26 cellular contexts compared by ENCODE assay signal in genomic region chr11:122354029-122354697, GRCh38.
DNase-seq lines count a peak whose midpoint lies in the region; ATAC-seq, FAIRE-seq and TF ChIP-seq lines count a peak whose summit lies in the region.
"Had no signal": no experiment of that assay in that cellular context is flagged by ENCODE, and none has a peak within 500 bp of the region (broad histone marks: within the 10 kb centered on the region; RNA-seq: fewer than 3 reads in every experiment).

No MANE protein-coding gene starts in this region.

- H3K27ac ChIP-seq in liver (ENCODE audit: low read depth in 1 of 2, low read length in 2 of 2): no peak overlapping the region
- no peak overlapping the region for H3K27ac ChIP-seq in HepG2 (ENCODE audit: extremely low read length, insufficient read depth, low read length)
- H3K27ac ChIP-seq in lower lobe of right lung: peak overlapping the region; percentile 12
- peak overlapping the region in 1 of 2 donors; percentile 57 for H3K27ac ChIP-seq in aorta (ENCODE audit: low read depth in 1 of 2, low read length in 2 of 2)
- H3K27ac ChIP-seq: A549, C4-2B, cardiac muscle cell, stomach had no signal

- POLR2A ChIA-PET in HepG2 (lab: Yijun Ruan, JAX): no interaction called here

- H3K79me2 ChIP-seq in HepG2 (ENCODE audit: insufficient read depth, low read length): no peaks in the 10 kb centered on the region

- no peaks in the 10 kb centered on the region for H3K27me3 ChIP-seq in liver (ENCODE audit: control insufficient read depth in 4 of 4, insufficient read depth in 4 of 4, low read length in 3 of 4)
- no peaks in the 10 kb centered on the region for H3K27me3 ChIP-seq in HepG2 (ENCODE audit: control insufficient read depth in 1 of 2, insufficient read depth in 2 of 2, low read length in 2 of 2)
- no peaks in the 10 kb centered on the region for H3K27me3 ChIP-seq in lower lobe of right lung (ENCODE audit: low read depth)
- no peaks in the 10 kb centered on the region for H3K27me3 ChIP-seq in aorta (ENCODE audit: control insufficient read depth in 1 of 2, insufficient read depth in 2 of 2, low read length in 1 of 2)
- H3K27me3 ChIP-seq: cardiac muscle cell, stomach had no signal

- TF ChIP-seq EP300 in HepG2 (IDR thresholded peaks at IDR 0.05; ENCODE audit: low read depth in 2 of 2, low read length in 2 of 2) (no peak), HepG2 (CRISPR knock-in tag; IDR thresholded peaks at IDR 0.05; ENCODE audit: borderline replicate concordance) (no peak)

- WGBS in liver: 90% methylated on average over 3 of the region's 3 CpGs
- WGBS in HepG2 (ENCODE audit: low lambda C conversion rate): 75% methylated on average over 3 of the region's 3 CpGs
- 4% methylated on average over 3 of the region's 3 CpGs for WGBS in aorta, 2 donors

- H3K9ac ChIP-seq in liver (ENCODE audit: low read depth in 1 of 2, low read length in 2 of 2) (no peak overlapping the region), HepG2 (ENCODE audit: insufficient read depth, low read depth, low read length) (no peak overlapping the region)

- TF ChIP-seq CTCF in liver (IDR thresholded peaks at IDR 0.05; ENCODE audit: low read depth, low read length, missing input control) (no peak), HepG2 (CRISPR knock-in tag; IDR thresholded peaks at IDR 0.05) (no peak), fibroblast of pulmonary artery (IDR thresholded peaks at IDR 0.05; ENCODE audit: low read length, missing control alignments) (no peak), lower lobe of right lung (IDR thresholded peaks at IDR 0.05) (no peak)

- ATAC-seq in HepG2 (no peak), lower lobe of right lung (no peak), aorta (ENCODE audit: low FRiP score) (peak; percentile 88)
- ATAC-seq: A549, PC-3, T-cell had no signal

- TF ChIP-seq POLR2A in HepG2 (IDR thresholded peaks at IDR 0.05; ENCODE audit: insufficient read depth in 1 of 2, low read depth in 2 of 2, low read length in 2 of 2): no peak

- H3K36me3 ChIP-seq in liver (ENCODE audit: control insufficient read depth in 4 of 4, insufficient read depth in 3 of 4, low read depth in 1 of 4, low read length in 3 of 4): no peaks in the 10 kb centered on the region
- H3K36me3 ChIP-seq in HepG2 (replicated peaks in 1 of 2; ENCODE audit: control insufficient read depth in 1 of 2, insufficient read depth in 2 of 2, low read length in 2 of 2): no peaks in the 10 kb centered on the region
- no peaks in the 10 kb centered on the region for H3K36me3 ChIP-seq in lower lobe of right lung
- no peaks in the 10 kb centered on the region for H3K36me3 ChIP-seq in aorta (ENCODE audit: control insufficient read depth in 1 of 2, insufficient read depth in 2 of 2, low read length in 1 of 2)
- H3K36me3 ChIP-seq: cardiac muscle cell, stomach had no signal

- H3K4me3 ChIP-seq in liver (ENCODE audit: low read depth in 1 of 3, low read length in 3 of 3): no peak overlapping the region
- no peak overlapping the region for H3K4me3 ChIP-seq in HepG2 (replicated peaks in 1 of 3; ENCODE audit: insufficient read depth in 1 of 3, low read depth in 2 of 3, low read length in 3 of 3)
- no peak overlapping the region for H3K4me3 ChIP-seq in fibroblast of pulmonary artery (replicated peaks; ENCODE audit: low read depth, low read length)
- no peak overlapping the region for H3K4me3 ChIP-seq in lower lobe of right lung
- H3K4me3 ChIP-seq in aorta (ENCODE audit: low read length in 2 of 2): peak overlapping the region in 1 of 2 donors; percentile 58
- H3K4me3 ChIP-seq: A549, cardiac muscle cell, stomach had no signal

- H2AFZ ChIP-seq in HepG2 (ENCODE audit: low read length): no peak overlapping the region

- H3K9me3 ChIP-seq in liver (ENCODE audit: control insufficient read depth in 4 of 4, low read length in 3 of 4): no peaks in the 10 kb centered on the region
- H3K9me3 ChIP-seq in HepG2 (ENCODE audit: low read length): no peaks in the 10 kb centered on the region
- no peaks in the 10 kb centered on the region for H3K9me3 ChIP-seq in lower lobe of right lung
- no peaks in the 10 kb centered on the region for H3K9me3 ChIP-seq in aorta (ENCODE audit: control insufficient read depth, low read length)
- H3K9me3 ChIP-seq: A549, stomach had no signal

- DNase-seq in HepG2 (ENCODE audit: low spot score): no peak
- DNase-seq in fibroblast of pulmonary artery (ENCODE audit: low read depth): peak; percentile 22
- DNase-seq in lower lobe of right lung: no peak
- DNase-seq in aorta: no peak
- DNase-seq in NCI-H2081 (lab: John Stamatoyannopoulos, UW): no peak
- no peak for DNase-seq in NCI-H510A treated with DMSO at 0.1 percent for 48 hours (lab: John Stamatoyannopoulos, UW)
- no peak for DNase-seq in DMS53 treated with DMSO at 0.1 percent for 48 hours (lab: John Stamatoyannopoulos, UW; ENCODE audit: unreplicated experiment)
- DNase-seq: activated CD4-positive, alpha-beta T cell treated with anti-CD3 and anti-CD28 coated beads for 1 hour; activated gamma-delta T cell treated with Interleukin-2 at 50 U/mL for 16 hours; activated T-cell treated with anti-CD3 and anti-CD28 coated beads, Interleukin-2, amount 50 U/mL, for 1 hour; dermis blood vessel endothelial cell; immature natural killer cell; KBM-7; NCI-H146; NCI-H774; PC-3; retina; SHP77 treated with DMSO at 0.1 percent for 48 hours; stimulated activated CD4-positive, alpha-beta T cell treated with anti-CD3 and anti-CD28 coated beads, Interleukin-12 subunit alpha, Interleukin-12 subunit beta, amount 100 ng/mL, for 4 hours; stomach; T-cell had no signal

- H4K20me1 ChIP-seq in HepG2 (ENCODE audit: insufficient read depth, low read length): no peaks in the 10 kb centered on the region

- TF ChIP-seq RAD21 in liver (IDR thresholded peaks at IDR 0.05): no peak
- TF ChIP-seq RAD21 in HepG2 (CRISPR knock-in tag; IDR thresholded peaks at IDR 0.05): no peak

- BruUV-seq in HepG2 (replicated peaks; lab: Mats Ljungman, UMichigan): no TSS peak

- intact Hi-C loops in HepG2 (cut with micrococcal nuclease; ENCODE audit: unreplicated experiment): no loop called here
- intact Hi-C loops in lower lobe of right lung (cut with DNase I): no loop called here
- intact Hi-C loops in aorta (cut with DNase I): loop anchor here in 1 of 2 donors (10.0 kb wide), 1 partner anchor 249 kb away; no protein-coding TSS in a partner anchor

- no peak for FAIRE-seq in HepG2 (lab: Jason Lieb, UNC)
- FAIRE-seq: A549, TTC549 had no signal

- in situ Hi-C loops in HepG2 (cut with HindIII; ENCODE audit: extremely low pct_ligation_motif_present, low pct_unique_long_range_greater_than_20kb): no loop called here

- CTCF ChIA-PET in HepG2 (lab: Yijun Ruan, JAX; ENCODE audit: low intra/inter-chr PET ratio, low total read pairs): no interaction called here

- no peaks in the 10 kb centered on the region for H3K4me1 ChIP-seq in liver (ENCODE audit: control insufficient read depth in 4 of 4, insufficient read depth in 4 of 4, low read length in 3 of 4)
- H3K4me1 ChIP-seq in HepG2 (ENCODE audit: insufficient read depth, low read length): no peaks in the 10 kb centered on the region
- H3K4me1 ChIP-seq in lower lobe of right lung: no peaks in the 10 kb centered on the region
- H3K4me1 ChIP-seq in aorta (ENCODE audit: control insufficient read depth in 1 of 2, insufficient read depth in 2 of 2, low read length in 2 of 2): peaks cover 0 to 8% of the 10 kb centered on the region in 2 donors
- H3K4me1 ChIP-seq: A549, stomach had no signal

- no peak overlapping the region for H3K4me2 ChIP-seq in HepG2 (ENCODE audit: low read depth, low read length)
- H3K4me2 ChIP-seq: A549 had no signal

TF ChIP-seq in HepG2, 621 proteins besides CTCF, POLR2A, EP300 and RAD21 (continues in another document):
- TF ChIP-seq NKX3-1 (CRISPR knock-in tag; IDR thresholded peaks at IDR 0.05): no peak
- no peak for TF ChIP-seq ZNF609 (CRISPR knock-in tag; IDR thresholded peaks at IDR 0.05; ENCODE audit: borderline replicate concordance)
- TF ChIP-seq ZNF235 (CRISPR knock-in tag; IDR thresholded peaks at IDR 0.05; ENCODE audit: borderline replicate concordance): no peak
